Comparison of ENCODE assay signal across 1 cellular context in genomic region chr22:31347251-31348008, GRCh38.
TF ChIP-seq lines count a peak whose summit lies in the region.

No MANE protein-coding gene starts in this region.

TF ChIP-seq in HepG2, 621 proteins besides CTCF, POLR2A, EP300 and RAD21 (continued from another document and continues in another):
- TF ChIP-seq SALL2 (CRISPR knock-in tag; IDR thresholded peaks at IDR 0.05) (no peak), KLF9 (CRISPR knock-in tag; IDR thresholded peaks at IDR 0.05; ENCODE audit: low read depth) (no peak), ARNT (IDR thresholded peaks at IDR 0.05) (no peak), ZNF737 (CRISPR knock-in tag; IDR thresholded peaks at IDR 0.05; ENCODE audit: borderline replicate concordance) (no peak), ZNF839 (CRISPR knock-in tag; IDR thresholded peaks at IDR 0.05; ENCODE audit: borderline replicate concordance) (no peak), AHR (CRISPR knock-in tag; IDR thresholded peaks at IDR 0.05) (no peak), SAP130 (CRISPR knock-in tag; IDR thresholded peaks at IDR 0.05; ENCODE audit: low read depth) (peak; percentile 47), DPF2 (CRISPR knock-in tag; IDR thresholded peaks at IDR 0.05; ENCODE audit: borderline replicate concordance, low read depth) (no peak), HIC2 (CRISPR knock-in tag; IDR thresholded peaks at IDR 0.05; ENCODE audit: low read depth) (no peak), ZNF746 (CRISPR knock-in tag; IDR thresholded peaks at IDR 0.05) (no peak), ZNF260 (CRISPR knock-in tag; IDR thresholded peaks at IDR 0.05; ENCODE audit: borderline replicate concordance, low read depth) (no peak), SNAI1 (CRISPR knock-in tag; IDR thresholded peaks at IDR 0.05; ENCODE audit: borderline replicate concordance) (no peak), ZNF644 (CRISPR knock-in tag; IDR thresholded peaks at IDR 0.05; ENCODE audit: low read depth) (no peak), KLF12 (CRISPR knock-in tag; IDR thresholded peaks at IDR 0.05; ENCODE audit: borderline replicate concordance) (no peak), ZNF562 (CRISPR knock-in tag; IDR thresholded peaks at IDR 0.05; ENCODE audit: borderline replicate concordance) (no peak), ZSCAN31 (CRISPR knock-in tag; IDR thresholded peaks at IDR 0.05; ENCODE audit: low read depth) (0 out of 2 replicates have a peak, but pooled peaks have one; percentile 21), ZC3H4 (CRISPR knock-in tag; IDR thresholded peaks at IDR 0.05; ENCODE audit: borderline replicate concordance) (peak; percentile 42; the same call in 1 of the 2 replicates), ZNF589 (CRISPR knock-in tag; conservative IDR thresholded peaks at IDR 0.05) (peak; percentile 46; the same call in 1 of the 2 replicates), KLF11 (CRISPR knock-in tag; IDR thresholded peaks at IDR 0.05) (no peak), DR1 (CRISPR knock-in tag; IDR thresholded peaks at IDR 0.05) (no peak), ZNF382 (CRISPR knock-in tag; IDR thresholded peaks at IDR 0.05; ENCODE audit: borderline replicate concordance) (no peak), ZNF781 (CRISPR knock-in tag; IDR thresholded peaks at IDR 0.05; ENCODE audit: borderline replicate concordance, not compliant biosample characterization) (no peak), HMGXB4 (CRISPR knock-in tag; IDR thresholded peaks at IDR 0.05; ENCODE audit: borderline replicate concordance in 1 of 2, low read depth in 1 of 2) (peak in 1 of 2 experiments; percentile 50; a peak in 2 of 4 replicates), HOXA5 (CRISPR knock-in tag; IDR thresholded peaks at IDR 0.05) (peak; percentile 21; the same call in 1 of the 2 replicates), ZFY (CRISPR knock-in tag; IDR thresholded peaks at IDR 0.05) (peak; percentile 80), ZFP36 (IDR thresholded peaks at IDR 0.05; ENCODE audit: borderline replicate concordance, low read depth, low read length, partially characterized antibody) (no peak), ZNF607 (CRISPR knock-in tag; IDR thresholded peaks at IDR 0.05; ENCODE audit: borderline replicate concordance) (no peak), ZNF362 (CRISPR knock-in tag; IDR thresholded peaks at IDR 0.05; ENCODE audit: borderline replicate concordance) (no peak), CBX2 (IDR thresholded peaks at IDR 0.05; ENCODE audit: low read depth, low read length) (no peak), CBX2 (CRISPR knock-in tag; IDR thresholded peaks at IDR 0.05; ENCODE audit: low read depth) (no peak), FLYWCH1 (CRISPR knock-in tag; IDR thresholded peaks at IDR 0.05) (no peak), ZNF780A (CRISPR knock-in tag; IDR thresholded peaks at IDR 0.05) (0 out of 2 replicates have a peak, but pooled peaks have one; percentile 39), AGO1 (IDR thresholded peaks at IDR 0.05; ENCODE audit: low read depth, low read length, poor library complexity, severe bottlenecking) (peak; percentile 86), HOXA3 (CRISPR knock-in tag; IDR thresholded peaks at IDR 0.05) (peak; percentile 23; the same call in 1 of the 2 replicates), ZNF484 (CRISPR knock-in tag; IDR thresholded peaks at IDR 0.05; ENCODE audit: borderline replicate concordance, low read depth) (no peak), SYNCRIP (IDR thresholded peaks at IDR 0.05; ENCODE audit: insufficient read depth, low read depth, low read length) (no peak)
- TF ChIP-seq, protein P1, sequence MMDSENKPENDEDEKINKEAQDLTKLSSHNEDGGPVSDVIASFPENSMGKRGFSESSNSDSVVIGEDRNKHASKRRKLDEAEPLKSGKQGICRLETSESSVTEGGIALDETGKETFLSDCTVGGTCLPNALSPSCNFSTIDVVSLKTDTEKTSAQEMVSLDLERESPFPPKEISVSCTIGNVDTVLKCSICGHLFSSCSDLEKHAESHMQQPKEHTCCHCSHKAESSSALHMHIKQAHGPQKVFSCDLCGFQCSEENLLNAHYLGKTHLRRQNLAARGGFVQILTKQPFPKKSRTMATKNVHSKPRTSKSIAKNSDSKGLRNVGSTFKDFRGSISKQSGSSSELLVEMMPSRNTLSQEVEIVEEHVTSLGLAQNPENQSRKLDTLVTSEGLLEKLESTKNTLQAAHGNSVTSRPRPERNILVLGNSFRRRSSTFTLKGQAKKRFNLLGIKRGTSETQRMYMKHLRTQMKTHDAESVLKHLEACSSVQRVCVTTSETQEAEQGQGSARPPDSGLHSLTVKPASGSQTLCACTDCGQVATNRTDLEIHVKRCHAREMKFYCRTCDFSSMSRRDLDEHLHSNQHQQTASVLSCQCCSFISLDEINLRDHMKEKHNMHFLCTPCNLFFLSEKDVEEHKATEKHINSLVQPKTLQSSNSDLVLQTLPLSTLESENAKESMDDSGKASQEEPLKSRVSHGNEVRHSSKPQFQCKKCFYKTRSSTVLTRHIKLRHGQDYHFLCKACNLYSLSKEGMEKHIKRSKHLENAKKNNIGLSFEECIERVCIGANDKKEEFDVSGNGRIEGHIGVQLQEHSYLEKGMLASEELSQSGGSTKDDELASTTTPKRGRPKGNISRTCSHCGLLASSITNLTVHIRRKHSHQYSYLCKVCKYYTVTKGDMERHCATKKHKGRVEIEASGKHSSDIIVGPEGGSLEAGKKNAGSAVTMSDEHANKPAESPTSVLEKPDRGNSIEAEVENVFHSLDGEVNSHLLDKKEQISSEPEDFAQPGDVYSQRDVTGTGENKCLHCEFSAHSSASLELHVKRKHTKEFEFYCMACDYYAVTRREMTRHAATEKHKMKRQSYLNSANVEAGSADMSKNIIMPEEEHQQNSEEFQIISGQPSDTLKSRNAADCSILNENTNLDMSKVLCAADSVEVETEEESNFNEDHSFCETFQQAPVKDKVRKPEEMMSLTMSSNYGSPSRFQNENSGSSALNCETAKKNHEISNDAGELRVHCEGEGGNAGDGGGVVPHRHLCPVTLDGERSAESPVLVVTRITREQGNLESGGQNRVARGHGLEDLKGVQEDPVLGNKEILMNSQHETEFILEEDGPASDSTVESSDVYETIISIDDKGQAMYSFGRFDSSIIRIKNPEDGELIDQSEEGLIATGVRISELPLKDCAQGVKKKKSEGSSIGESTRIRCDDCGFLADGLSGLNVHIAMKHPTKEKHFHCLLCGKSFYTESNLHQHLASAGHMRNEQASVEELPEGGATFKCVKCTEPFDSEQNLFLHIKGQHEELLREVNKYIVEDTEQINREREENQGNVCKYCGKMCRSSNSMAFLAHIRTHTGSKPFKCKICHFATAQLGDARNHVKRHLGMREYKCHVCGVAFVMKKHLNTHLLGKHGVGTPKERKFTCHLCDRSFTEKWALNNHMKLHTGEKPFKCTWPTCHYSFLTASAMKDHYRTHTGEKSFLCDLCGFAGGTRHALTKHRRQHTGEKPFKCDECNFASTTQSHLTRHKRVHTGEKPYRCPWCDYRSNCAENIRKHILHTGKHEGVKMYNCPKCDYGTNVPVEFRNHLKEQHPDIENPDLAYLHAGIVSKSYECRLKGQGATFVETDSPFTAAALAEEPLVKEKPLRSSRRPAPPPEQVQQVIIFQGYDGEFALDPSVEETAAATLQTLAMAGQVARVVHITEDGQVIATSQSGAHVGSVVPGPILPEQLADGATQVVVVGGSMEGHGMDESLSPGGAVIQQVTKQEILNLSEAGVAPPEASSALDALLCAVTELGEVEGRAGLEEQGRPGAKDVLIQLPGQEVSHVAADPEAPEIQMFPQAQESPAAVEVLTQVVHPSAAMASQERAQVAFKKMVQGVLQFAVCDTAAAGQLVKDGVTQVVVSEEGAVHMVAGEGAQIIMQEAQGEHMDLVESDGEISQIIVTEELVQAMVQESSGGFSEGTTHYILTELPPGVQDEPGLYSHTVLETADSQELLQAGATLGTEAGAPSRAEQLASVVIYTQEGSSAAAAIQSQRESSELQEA (CRISPR knock-in tag; IDR thresholded peaks at IDR 0.05; ENCODE audit: not compliant biosample characterization): peak; percentile 83
- TF ChIP-seq, protein P2, sequence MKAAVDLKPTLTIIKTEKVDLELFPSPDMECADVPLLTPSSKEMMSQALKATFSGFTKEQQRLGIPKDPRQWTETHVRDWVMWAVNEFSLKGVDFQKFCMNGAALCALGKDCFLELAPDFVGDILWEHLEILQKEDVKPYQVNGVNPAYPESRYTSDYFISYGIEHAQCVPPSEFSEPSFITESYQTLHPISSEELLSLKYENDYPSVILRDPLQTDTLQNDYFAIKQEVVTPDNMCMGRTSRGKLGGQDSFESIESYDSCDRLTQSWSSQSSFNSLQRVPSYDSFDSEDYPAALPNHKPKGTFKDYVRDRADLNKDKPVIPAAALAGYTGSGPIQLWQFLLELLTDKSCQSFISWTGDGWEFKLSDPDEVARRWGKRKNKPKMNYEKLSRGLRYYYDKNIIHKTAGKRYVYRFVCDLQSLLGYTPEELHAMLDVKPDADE (CRISPR knock-in tag; IDR thresholded peaks at IDR 0.05): no peak
- TF ChIP-seq, protein P3, sequence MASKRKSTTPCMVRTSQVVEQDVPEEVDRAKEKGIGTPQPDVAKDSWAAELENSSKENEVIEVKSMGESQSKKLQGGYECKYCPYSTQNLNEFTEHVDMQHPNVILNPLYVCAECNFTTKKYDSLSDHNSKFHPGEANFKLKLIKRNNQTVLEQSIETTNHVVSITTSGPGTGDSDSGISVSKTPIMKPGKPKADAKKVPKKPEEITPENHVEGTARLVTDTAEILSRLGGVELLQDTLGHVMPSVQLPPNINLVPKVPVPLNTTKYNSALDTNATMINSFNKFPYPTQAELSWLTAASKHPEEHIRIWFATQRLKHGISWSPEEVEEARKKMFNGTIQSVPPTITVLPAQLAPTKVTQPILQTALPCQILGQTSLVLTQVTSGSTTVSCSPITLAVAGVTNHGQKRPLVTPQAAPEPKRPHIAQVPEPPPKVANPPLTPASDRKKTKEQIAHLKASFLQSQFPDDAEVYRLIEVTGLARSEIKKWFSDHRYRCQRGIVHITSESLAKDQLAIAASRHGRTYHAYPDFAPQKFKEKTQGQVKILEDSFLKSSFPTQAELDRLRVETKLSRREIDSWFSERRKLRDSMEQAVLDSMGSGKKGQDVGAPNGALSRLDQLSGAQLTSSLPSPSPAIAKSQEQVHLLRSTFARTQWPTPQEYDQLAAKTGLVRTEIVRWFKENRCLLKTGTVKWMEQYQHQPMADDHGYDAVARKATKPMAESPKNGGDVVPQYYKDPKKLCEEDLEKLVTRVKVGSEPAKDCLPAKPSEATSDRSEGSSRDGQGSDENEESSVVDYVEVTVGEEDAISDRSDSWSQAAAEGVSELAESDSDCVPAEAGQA (IDR thresholded peaks at IDR 0.05; ENCODE audit: low read depth): no peak
- TF ChIP-seq, protein P3 (CRISPR knock-in tag; IDR thresholded peaks at IDR 0.05; ENCODE audit: borderline replicate concordance): no peak
- TF ChIP-seq, protein P4, sequence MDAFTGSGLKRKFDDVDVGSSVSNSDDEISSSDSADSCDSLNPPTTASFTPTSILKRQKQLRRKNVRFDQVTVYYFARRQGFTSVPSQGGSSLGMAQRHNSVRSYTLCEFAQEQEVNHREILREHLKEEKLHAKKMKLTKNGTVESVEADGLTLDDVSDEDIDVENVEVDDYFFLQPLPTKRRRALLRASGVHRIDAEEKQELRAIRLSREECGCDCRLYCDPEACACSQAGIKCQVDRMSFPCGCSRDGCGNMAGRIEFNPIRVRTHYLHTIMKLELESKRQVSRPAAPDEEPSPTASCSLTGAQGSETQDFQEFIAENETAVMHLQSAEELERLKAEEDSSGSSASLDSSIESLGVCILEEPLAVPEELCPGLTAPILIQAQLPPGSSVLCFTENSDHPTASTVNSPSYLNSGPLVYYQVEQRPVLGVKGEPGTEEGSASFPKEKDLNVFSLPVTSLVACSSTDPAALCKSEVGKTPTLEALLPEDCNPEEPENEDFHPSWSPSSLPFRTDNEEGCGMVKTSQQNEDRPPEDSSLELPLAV (CRISPR knock-in tag; conservative IDR thresholded peaks at IDR 0.05; ENCODE audit: low read depth): no peak
